ENCODE assay signal across 30 cellular contexts in the genomic region with DNA sequence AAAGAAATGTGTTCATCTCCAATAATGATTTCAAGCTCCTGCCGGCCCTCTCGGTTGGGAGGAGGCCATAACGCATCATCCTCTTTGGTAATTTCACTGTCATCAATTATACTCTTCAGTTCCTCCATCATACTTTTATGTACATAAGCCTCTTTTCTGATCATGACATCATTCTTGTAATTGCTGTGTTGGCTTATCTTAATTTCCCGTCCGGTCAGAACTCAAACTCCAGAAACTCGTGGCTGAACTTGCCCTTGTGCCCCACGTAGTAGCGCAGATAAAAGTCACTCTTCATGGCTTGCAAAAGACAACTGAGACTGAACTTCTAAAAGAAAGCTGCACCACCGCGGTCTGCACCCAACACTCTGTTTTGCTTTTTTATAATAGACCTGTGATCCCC. TPM values are rescaled to one million over a fixed set of nuclear protein-coding genes. Genes with fewer than 3 reads are reported as not detected.
DNase-seq lines count a peak whose midpoint lies in the region; ATAC-seq, FAIRE-seq and TF ChIP-seq lines count a peak whose summit lies in the region.
"Had no signal": no experiment of that assay in that cellular context is flagged by ENCODE, and none has a peak within 500 bp of the region (broad histone marks: within the 10 kb centered on the region; RNA-seq: fewer than 3 reads in every experiment).

No MANE protein-coding gene starts in this region.

- ATAC-seq in activated naive CD8-positive, alpha-beta T cell treated with anti-CD3 and anti-CD28 coated beads, Interleukin-2, amount 50 U/mL, for 24 hours, result no peak
- ATAC-seq in HepG2 (no peak), GM21447 (IDR thresholded peaks at IDR 0.05; ENCODE audit: unreplicated experiment) (no peak)
- no peak for ATAC-seq in naive thymus-derived CD8-positive, alpha-beta T cell
- ATAC-seq: GM12878, Panc1 had no signal

- H3K4me1 ChIP-seq in HepG2 (ENCODE audit: insufficient read depth, low read length) (peaks cover 9% of the 10 kb centered on the region), GM23248 (ENCODE audit: insufficient read depth) (no peaks in the 10 kb centered on the region)
- H3K4me1 ChIP-seq: BLaER1 treated with 17β-estradiol and CSF1 and Interleukin-3, amounts not matched to agents 10 nM and 100 nM had no signal

- H3K27me3 ChIP-seq in HepG2 (ENCODE audit: control insufficient read depth in 1 of 2, insufficient read depth in 2 of 2, low read length in 2 of 2) (no peaks in the 10 kb centered on the region), GM23248 (replicated peaks; ENCODE audit: insufficient read depth) (no peaks in the 10 kb centered on the region)
- H3K27me3 ChIP-seq: BLaER1 treated with 17β-estradiol and CSF1 and Interleukin-3, amounts not matched to agents 10 nM and 100 nM; MG63 had no signal

- intact Hi-C loops in HepG2 (cut with micrococcal nuclease; ENCODE audit: unreplicated experiment), result no loop called here

- peaks cover 9% of the 10 kb centered on the region for H3K4me1 Mint-ChIP-seq in activated naive CD8-positive, alpha-beta T cell (ENCODE audit: low read depth)
- H3K4me1 Mint-ChIP-seq in activated naive CD8-positive, alpha-beta T cell treated with anti-CD3 and anti-CD28 coated beads, Interleukin-2, amount 50 U/mL, for 24 hours, result peaks cover 3% of the 10 kb centered on the region
- H3K4me1 Mint-ChIP-seq in naive thymus-derived CD8-positive, alpha-beta T cell, result peaks cover 0 to 6% (median 3%) of the 10 kb centered on the region in 4 donors

- WGBS in HepG2 (ENCODE audit: low lambda C conversion rate), result 92% methylated on average over 10 of the region's 10 CpGs
- WGBS in GM23248 (ENCODE audit: low coverage in 1 of 2, low lambda C conversion rate in 2 of 2, missing lambda C conversion rate in 2 of 2), 2 experiments, result 83 to 87% methylated on average over 10 of the region's 10 CpGs

- TF ChIP-seq RAD21 in HepG2 (CRISPR knock-in tag; IDR thresholded peaks at IDR 0.05), result no peak

- H2AFZ ChIP-seq in HepG2 (ENCODE audit: low read length) (no peak overlapping the region), GM23248 (no peak overlapping the region)

- no peaks in the 10 kb centered on the region for H3K9me2 ChIP-seq in GM23248 (ENCODE audit: insufficient read depth)

- TF ChIP-seq EP300 in HepG2 (IDR thresholded peaks at IDR 0.05; ENCODE audit: low read depth in 2 of 2, low read length in 2 of 2) (no peak), HepG2 (CRISPR knock-in tag; IDR thresholded peaks at IDR 0.05; ENCODE audit: borderline replicate concordance) (no peak)

- H3K4me3 ChIP-seq in HepG2 (replicated peaks in 1 of 3; ENCODE audit: insufficient read depth in 1 of 3, low read depth in 2 of 3, low read length in 3 of 3) (no peak overlapping the region), GM23248 (no peak overlapping the region)
- H3K4me3 ChIP-seq: BLaER1 treated with 17β-estradiol and CSF1 and Interleukin-3, amounts not matched to agents 10 nM and 100 nM; GM12878; MG63 had no signal

- H3K27ac ChIP-seq in HepG2 (ENCODE audit: extremely low read length, insufficient read depth, low read length) (no peak overlapping the region), GM23248 (no peak overlapping the region)
- H3K27ac ChIP-seq: BLaER1 treated with 17β-estradiol and CSF1 and Interleukin-3, amounts not matched to agents 10 nM and 100 nM; RWPE1 had no signal

- no peak overlapping the region for H3K9ac ChIP-seq in HepG2 (ENCODE audit: insufficient read depth, low read depth, low read length)
- no peak overlapping the region for H3K9ac ChIP-seq in GM23248
- H3K9ac ChIP-seq: BLaER1 treated with 17β-estradiol and CSF1 and Interleukin-3, amounts not matched to agents 10 nM and 100 nM had no signal

- H3K9me3 ChIP-seq in HepG2 (ENCODE audit: low read length) (no peaks in the 10 kb centered on the region), GM23248 (ENCODE audit: low read depth) (no peaks in the 10 kb centered on the region)
- H3K9me3 ChIP-seq: BLaER1 treated with 17β-estradiol and CSF1 and Interleukin-3, amounts not matched to agents 10 nM and 100 nM; MG63 had no signal

- peak overlapping the region; percentile 79 for H3K27ac Mint-ChIP-seq in activated naive CD8-positive, alpha-beta T cell
- H3K27ac Mint-ChIP-seq in activated naive CD8-positive, alpha-beta T cell treated with anti-CD3 and anti-CD28 coated beads, Interleukin-2, amount 50 U/mL, for 24 hours, result no peak overlapping the region
- H3K27ac Mint-ChIP-seq in naive thymus-derived CD8-positive, alpha-beta T cell, result peak overlapping the region in 7 of 10 donors; percentile 49 to 83 (median 55)

- H3K79me2 ChIP-seq in HepG2 (ENCODE audit: insufficient read depth, low read length) (no peaks in the 10 kb centered on the region), GM23248 (ENCODE audit: insufficient read depth) (no peaks in the 10 kb centered on the region)

- no TSS peak for BruUV-seq in HepG2 (replicated peaks; lab: Mats Ljungman, UMichigan)

- FAIRE-seq in HepG2 (lab: Jason Lieb, UNC), result no peak
- FAIRE-seq: GM12878, H54 had no signal

- peaks cover 2 to 12% of the 10 kb centered on the region in 2 experiments; a peak in 1 of 5 replicates for H3K36me3 ChIP-seq in HepG2 (replicated peaks in 1 of 2; ENCODE audit: control insufficient read depth in 1 of 2, insufficient read depth in 2 of 2, low read length in 2 of 2)
- peaks cover 22% of the 10 kb centered on the region for H3K36me3 ChIP-seq in GM23248 (ENCODE audit: low read depth)

- no peak overlapping the region for H3K4me2 ChIP-seq in HepG2 (ENCODE audit: low read depth, low read length)
- H3K4me2 ChIP-seq in GM23248 (ENCODE audit: unreplicated experiment), result no peak overlapping the region
- H3K4me2 ChIP-seq: BLaER1 treated with 17β-estradiol and CSF1 and Interleukin-3, amounts not matched to agents 10 nM and 100 nM had no signal

- CTCF ChIA-PET in HepG2 (lab: Yijun Ruan, JAX; ENCODE audit: low intra/inter-chr PET ratio, low total read pairs), result no interaction called here

- H3K36me3 Mint-ChIP-seq in activated naive CD8-positive, alpha-beta T cell, result peaks cover 14% of the 10 kb centered on the region
- H3K36me3 Mint-ChIP-seq in activated naive CD8-positive, alpha-beta T cell treated with anti-CD3 and anti-CD28 coated beads, Interleukin-2, amount 50 U/mL, for 24 hours (ENCODE audit: low read depth), result peaks cover 11% of the 10 kb centered on the region
- H3K36me3 Mint-ChIP-seq in naive thymus-derived CD8-positive, alpha-beta T cell, result peaks cover 8 to 48% (median 11%) of the 10 kb centered on the region in 3 donors

- DNase-seq in activated naive CD8-positive, alpha-beta T cell treated with anti-CD3 and anti-CD28 coated beads, Interleukin-2, amount 50 U/mL, for 24 hours, result no peak
- DNase-seq in OCI-M1 (lab: John Stamatoyannopoulos, UW) (peak; percentile 28), HepG2 (ENCODE audit: low spot score) (no peak), GM23248 (no peak), HuH-7.5 (ENCODE audit: low spot score) (no peak)
- DNase-seq in naive thymus-derived CD8-positive, alpha-beta T cell, result no peak
- DNase-seq: AML-193; CD8-positive, alpha-beta memory T cell; DMS 273 treated with DMSO at 0.1 percent for 48 hours; DMS79; EL; GDM1; KG1; MG63; NCI-H1105 treated with DMSO at 0.1 percent for 48 hours; NCI-H146; NCI-H1930; NCI-H2107; NCI-H446; NCI-H524 treated with DMSO at 0.1 percent for 48 hours; NCI-H82; NK-92 treated with Interleukin-12 subunit alpha and Interleukin-12 subunit beta, amount 100 ng/mL, for 24 hours; SHP77 treated with DMSO at 0.1 percent for 48 hours had no signal

- in situ Hi-C loops in HepG2 (cut with HindIII; ENCODE audit: extremely low pct_ligation_motif_present, low pct_unique_long_range_greater_than_20kb), result no loop called here
- in situ Hi-C loops in GM23248 (cut with MboI), result no loop called here

- no peak overlapping the region for H3K4me3 Mint-ChIP-seq in activated naive CD8-positive, alpha-beta T cell
- no peak overlapping the region for H3K4me3 Mint-ChIP-seq in activated naive CD8-positive, alpha-beta T cell treated with anti-CD3 and anti-CD28 coated beads, Interleukin-2, amount 50 U/mL, for 24 hours
- H3K4me3 Mint-ChIP-seq in naive thymus-derived CD8-positive, alpha-beta T cell, result no peak overlapping the region
- H3K4me3 Mint-ChIP-seq: CD8-positive, alpha-beta memory T cell had no signal

- no peaks in the 10 kb centered on the region for H4K20me1 ChIP-seq in HepG2 (ENCODE audit: insufficient read depth, low read length)
- no peaks in the 10 kb centered on the region for H4K20me1 ChIP-seq in GM23248 (ENCODE audit: insufficient read depth)

- TF ChIP-seq CTCF in HepG2 (CRISPR knock-in tag; IDR thresholded peaks at IDR 0.05), result no peak

- peaks cover 9% of the 10 kb centered on the region; the same call in 1 of the 2 replicates for H3F3A ChIP-seq in GM23248 (ENCODE audit: insufficient read depth)

- POLR2A ChIA-PET in HepG2 (lab: Yijun Ruan, JAX), result no interaction called here
- POLR2A ChIA-PET in naive thymus-derived CD8-positive, alpha-beta T cell (lab: Charles Lee), result no interaction called here

- TF ChIP-seq POLR2A in HepG2 (IDR thresholded peaks at IDR 0.05; ENCODE audit: insufficient read depth in 1 of 2, low read depth in 2 of 2, low read length in 2 of 2), result no peak

- H3K9me3 Mint-ChIP-seq in activated naive CD8-positive, alpha-beta T cell (ENCODE audit: low read depth), result no peaks in the 10 kb centered on the region
- no peaks in the 10 kb centered on the region for H3K9me3 Mint-ChIP-seq in activated naive CD8-positive, alpha-beta T cell treated with anti-CD3 and anti-CD28 coated beads, Interleukin-2, amount 50 U/mL, for 24 hours
- no peaks in the 10 kb centered on the region for H3K9me3 Mint-ChIP-seq in naive thymus-derived CD8-positive, alpha-beta T cell
- H3K9me3 Mint-ChIP-seq: CD8-positive, alpha-beta memory T cell had no signal

- no peaks in the 10 kb centered on the region for H3K27me3 Mint-ChIP-seq in activated naive CD8-positive, alpha-beta T cell
- no peaks in the 10 kb centered on the region for H3K27me3 Mint-ChIP-seq in activated naive CD8-positive, alpha-beta T cell treated with anti-CD3 and anti-CD28 coated beads, Interleukin-2, amount 50 U/mL, for 24 hours
- H3K27me3 Mint-ChIP-seq in naive thymus-derived CD8-positive, alpha-beta T cell, result no peaks in the 10 kb centered on the region
- H3K27me3 Mint-ChIP-seq: CD8-positive, alpha-beta memory T cell had no signal

RNA-seq across cellular contexts. Expression of gene TMEM220, which starts 13.6 kb away (rescaled TPM):
- total RNA-seq in HepG2 (2016; rRNA removed; fragmentation: Illumina TruSeq; extraction: Trizol), result 0.73 and 2.2 TPM in 2 replicates
- total RNA-seq in HepG2 (2016; cell fraction: cytosol; rRNA removed; fragmentation: Illumina TruSeq; extraction: Trizol; ENCODE audit: low read depth), result 1.3 and 1.8 TPM in 2 replicates
- total RNA-seq in HepG2 (2016; cell fraction: insoluble cytoplasmic fraction; rRNA removed; fragmentation: Illumina TruSeq; extraction: Trizol), result 1.7 and 2.0 TPM in 2 replicates
- 1.8 and 2.3 TPM in 2 replicates for total RNA-seq in HepG2 (2016; cell fraction: membrane; rRNA removed; fragmentation: Illumina TruSeq; extraction: Trizol)
- 1.0 and 1.6 TPM in 2 replicates for total RNA-seq in HepG2 (2016; cell fraction: nucleus; rRNA removed; fragmentation: Illumina TruSeq; extraction: Trizol)
- polyA plus RNA-seq in HepG2 (2011; rRNA removed) (1.3 and 1.8 TPM in 2 replicates), GM23248 (2016; fragmentation: Nextera tagmentation; extraction: Ambion mirVana) (8.0 and 9.5 TPM in 2 replicates)
- polyA plus RNA-seq in HepG2 (2011; cell fraction: cytosol; rRNA removed), result 0.56 and 1.4 TPM in 2 replicates
- 0.87 and 1.0 TPM in 2 replicates for polyA plus RNA-seq in HepG2 (2011; cell fraction: nucleus; rRNA removed)
- 1.2 and 3.6 TPM in 2 replicates for polyA plus RNA-seq in HepG2 (2012)
- 2.8 and 3.3 TPM in 2 replicates for polyA plus RNA-seq in HepG2 (2016; cell fraction: cytosol; fragmentation: Illumina TruSeq; extraction: Trizol; ENCODE audit: low read depth)
- 1.4 and 2.6 TPM in 2 replicates for polyA plus RNA-seq in HepG2 (2016; cell fraction: insoluble cytoplasmic fraction; fragmentation: Illumina TruSeq; extraction: Trizol; ENCODE audit: low read depth)
- 1.4 and 1.9 TPM in 2 replicates for polyA plus RNA-seq in HepG2 (2016; cell fraction: membrane; fragmentation: Illumina TruSeq; extraction: Trizol; ENCODE audit: low read depth)
- 2.5 and 5.7 TPM in 2 replicates for polyA plus RNA-seq in HepG2 (2016; cell fraction: nucleus; fragmentation: Illumina TruSeq; extraction: Trizol; ENCODE audit: insufficient read depth, low read depth)
- 0.50 TPM in 1 of 2 replicates, not detected in the other for polyA minus RNA-seq in HepG2 (2011; rRNA and poly(A)+ RNA removed; ENCODE audit: low replicate concordance)
- 0.26 and 1.3 TPM in 2 replicates for polyA minus RNA-seq in HepG2 (2011; cell fraction: cytosol; rRNA and poly(A)+ RNA removed)
- polyA minus RNA-seq in HepG2 (2011; cell fraction: nucleus; rRNA and poly(A)+ RNA removed), result 0.64 and 1.4 TPM in 2 replicates
- 10 to 100 TPM in 1 of 2 experiments, 1 to 10 TPM in 1; 8.9 to 13.8 TPM for total RNA-seq in naive thymus-derived CD8-positive, alpha-beta T cell
- 10 to 100 TPM in 2 of 3 donors, 1 to 10 TPM in 1; 8.8 to 19.0 (median 11.5) TPM for polyA plus RNA-seq in naive thymus-derived CD8-positive, alpha-beta T cell
- 0.54 and 5.6 TPM in 2 replicates for total RNA-seq in GM23248 (2014; rRNA removed; shearing (Covaris generic))

RNA-seq across cellular contexts. Expression of gene ADPRM, which starts 18.8 kb away (rescaled TPM):
- 5.6 and 5.9 TPM in 2 replicates for total RNA-seq in HepG2 (2016; rRNA removed; fragmentation: Illumina TruSeq; extraction: Trizol)
- 2.8 and 3.3 TPM in 2 replicates for total RNA-seq in HepG2 (2016; cell fraction: cytosol; rRNA removed; fragmentation: Illumina TruSeq; extraction: Trizol; ENCODE audit: low read depth)
- 4.9 and 6.3 TPM in 2 replicates for total RNA-seq in HepG2 (2016; cell fraction: insoluble cytoplasmic fraction; rRNA removed; fragmentation: Illumina TruSeq; extraction: Trizol)
- 6.2 and 6.3 TPM in 2 replicates for total RNA-seq in HepG2 (2016; cell fraction: membrane; rRNA removed; fragmentation: Illumina TruSeq; extraction: Trizol)
- 3.9 and 4.2 TPM in 2 replicates for total RNA-seq in HepG2 (2016; cell fraction: nucleus; rRNA removed; fragmentation: Illumina TruSeq; extraction: Trizol)
- polyA plus RNA-seq in HepG2 (2011; rRNA removed) (7.9 and 10.8 TPM in 2 replicates), GM23248 (2016; fragmentation: Nextera tagmentation; extraction: Ambion mirVana) (14.3 and 15.4 TPM in 2 replicates)
- 5.5 and 8.7 TPM in 2 replicates for polyA plus RNA-seq in HepG2 (2011; cell fraction: cytosol; rRNA removed)
- 2.3 and 3.2 TPM in 2 replicates for polyA plus RNA-seq in HepG2 (2011; cell fraction: nucleus; rRNA removed)
- 10.1 and 12.1 TPM in 2 replicates for polyA plus RNA-seq in HepG2 (2012)
- 2.8 and 3.1 TPM in 2 replicates for polyA plus RNA-seq in HepG2 (2016; cell fraction: cytosol; fragmentation: Illumina TruSeq; extraction: Trizol; ENCODE audit: low read depth)
- polyA plus RNA-seq in HepG2 (2016; cell fraction: insoluble cytoplasmic fraction; fragmentation: Illumina TruSeq; extraction: Trizol; ENCODE audit: low read depth), result 6.1 and 6.3 TPM in 2 replicates
- 5.4 and 5.6 TPM in 2 replicates for polyA plus RNA-seq in HepG2 (2016; cell fraction: membrane; fragmentation: Illumina TruSeq; extraction: Trizol; ENCODE audit: low read depth)
- polyA plus RNA-seq in HepG2 (2016; cell fraction: nucleus; fragmentation: Illumina TruSeq; extraction: Trizol; ENCODE audit: insufficient read depth, low read depth), result 3.6 and 4.3 TPM in 2 replicates
- polyA minus RNA-seq in HepG2 (2011; rRNA and poly(A)+ RNA removed; ENCODE audit: low replicate concordance), result 5.1 and 6.9 TPM in 2 replicates
- 3.3 and 4.0 TPM in 2 replicates for polyA minus RNA-seq in HepG2 (2011; cell fraction: cytosol; rRNA and poly(A)+ RNA removed)
- 9.0 and 14.3 TPM in 2 replicates for polyA minus RNA-seq in HepG2 (2011; cell fraction: nucleus; rRNA and poly(A)+ RNA removed)
- 10 to 100 TPM; 76.7 to 80.2 TPM for total RNA-seq in naive thymus-derived CD8-positive, alpha-beta T cell
- 10 to 100 TPM; 69.4 to 91.5 (median 74.2) TPM for polyA plus RNA-seq in naive thymus-derived CD8-positive, alpha-beta T cell
- total RNA-seq in GM23248 (2014; rRNA removed; shearing (Covaris generic)), result 8.6 and 16.1 TPM in 2 replicates

RNA-seq across cellular contexts. Expression of gene SCO1, which starts 18.9 kb away (rescaled TPM):
- 50.3 and 69.5 TPM in 2 replicates for total RNA-seq in HepG2 (2016; rRNA removed; fragmentation: Illumina TruSeq; extraction: Trizol)
- total RNA-seq in HepG2 (2016; cell fraction: cytosol; rRNA removed; fragmentation: Illumina TruSeq; extraction: Trizol; ENCODE audit: low read depth), result 3.1 and 4.2 TPM in 2 replicates
- 51.9 and 71.9 TPM in 2 replicates for total RNA-seq in HepG2 (2016; cell fraction: insoluble cytoplasmic fraction; rRNA removed; fragmentation: Illumina TruSeq; extraction: Trizol)
- total RNA-seq in HepG2 (2016; cell fraction: membrane; rRNA removed; fragmentation: Illumina TruSeq; extraction: Trizol), result 10.6 and 11.3 TPM in 2 replicates
- 32.1 and 34.3 TPM in 2 replicates for total RNA-seq in HepG2 (2016; cell fraction: nucleus; rRNA removed; fragmentation: Illumina TruSeq; extraction: Trizol)
- polyA plus RNA-seq in HepG2 (2011; rRNA removed), result 11.0 and 11.4 TPM in 2 replicates
- 8.5 and 10.4 TPM in 2 replicates for polyA plus RNA-seq in HepG2 (2011; cell fraction: cytosol; rRNA removed)
- polyA plus RNA-seq in HepG2 (2011; cell fraction: nucleus; rRNA removed), result 9.3 and 11.8 TPM in 2 replicates
- 12.4 and 14.8 TPM in 2 replicates for polyA plus RNA-seq in HepG2 (2012)
- polyA plus RNA-seq in HepG2 (2016; cell fraction: cytosol; fragmentation: Illumina TruSeq; extraction: Trizol; ENCODE audit: low read depth), result 4.1 and 4.2 TPM in 2 replicates
- 56.4 and 64.1 TPM in 2 replicates for polyA plus RNA-seq in HepG2 (2016; cell fraction: insoluble cytoplasmic fraction; fragmentation: Illumina TruSeq; extraction: Trizol; ENCODE audit: low read depth)
- 7.3 TPM in 2 replicates for polyA plus RNA-seq in HepG2 (2016; cell fraction: membrane; fragmentation: Illumina TruSeq; extraction: Trizol; ENCODE audit: low read depth)
- 35.9 and 42.3 TPM in 2 replicates for polyA plus RNA-seq in HepG2 (2016; cell fraction: nucleus; fragmentation: Illumina TruSeq; extraction: Trizol; ENCODE audit: insufficient read depth, low read depth)
- 15.5 and 28.5 TPM in 2 replicates for polyA minus RNA-seq in HepG2 (2011; rRNA and poly(A)+ RNA removed; ENCODE audit: low replicate concordance)
- polyA minus RNA-seq in HepG2 (2011; cell fraction: cytosol; rRNA and poly(A)+ RNA removed), result 7.4 and 12.4 TPM in 2 replicates
- 28.8 and 30.6 TPM in 2 replicates for polyA minus RNA-seq in HepG2 (2011; cell fraction: nucleus; rRNA and poly(A)+ RNA removed)
- total RNA-seq in naive thymus-derived CD8-positive, alpha-beta T cell, result 10 to 100 TPM; 31.7 to 38.7 TPM
- 10 to 100 TPM; 15.7 to 17.5 (median 15.9) TPM for polyA plus RNA-seq in naive thymus-derived CD8-positive, alpha-beta T cell
- total RNA-seq in GM23248 (2014; rRNA removed; shearing (Covaris generic)), result 25.6 and 51.1 TPM in 2 replicates
- polyA plus RNA-seq in GM23248 (2016; fragmentation: Nextera tagmentation; extraction: Ambion mirVana), result 40.4 and 40.5 TPM in 2 replicates

RNA-seq across cellular contexts. Expression of gene MYH3, which starts 59.1 kb away (rescaled TPM):
- 1.6 and 4.5 TPM in 2 replicates for total RNA-seq in HepG2 (2016; rRNA removed; fragmentation: Illumina TruSeq; extraction: Trizol)
- 0.97 and 2.0 TPM in 2 replicates for total RNA-seq in HepG2 (2016; cell fraction: cytosol; rRNA removed; fragmentation: Illumina TruSeq; extraction: Trizol; ENCODE audit: low read depth)
- total RNA-seq in HepG2 (2016; cell fraction: insoluble cytoplasmic fraction; rRNA removed; fragmentation: Illumina TruSeq; extraction: Trizol), result 2.4 and 4.8 TPM in 2 replicates
- 0.59 and 2.3 TPM in 2 replicates for total RNA-seq in HepG2 (2016; cell fraction: membrane; rRNA removed; fragmentation: Illumina TruSeq; extraction: Trizol)
- total RNA-seq in HepG2 (2016; cell fraction: nucleus; rRNA removed; fragmentation: Illumina TruSeq; extraction: Trizol), result 6.7 and 8.5 TPM in 2 replicates
- polyA plus RNA-seq in HepG2 (2011; rRNA removed) (2.5 and 4.3 TPM in 2 replicates), GM23248 (2016; fragmentation: Nextera tagmentation; extraction: Ambion mirVana) (0.26 TPM in 1 of 2 replicates, not detected in the other)
- polyA plus RNA-seq in HepG2 (2011; cell fraction: cytosol; rRNA removed), result 0.53 and 0.67 TPM in 2 replicates
- polyA plus RNA-seq in HepG2 (2011; cell fraction: nucleus; rRNA removed), result 11.9 and 14.9 TPM in 2 replicates
- 5.1 and 5.5 TPM in 2 replicates for polyA plus RNA-seq in HepG2 (2012)
- polyA plus RNA-seq in HepG2 (2016; cell fraction: cytosol; fragmentation: Illumina TruSeq; extraction: Trizol; ENCODE audit: low read depth), result 0.67 and 0.83 TPM in 2 replicates
- polyA plus RNA-seq in HepG2 (2016; cell fraction: insoluble cytoplasmic fraction; fragmentation: Illumina TruSeq; extraction: Trizol; ENCODE audit: low read depth), result 1.8 and 2.2 TPM in 2 replicates
- 0.50 and 0.54 TPM in 2 replicates for polyA plus RNA-seq in HepG2 (2016; cell fraction: membrane; fragmentation: Illumina TruSeq; extraction: Trizol; ENCODE audit: low read depth)
- 23.0 and 26.3 TPM in 2 replicates for polyA plus RNA-seq in HepG2 (2016; cell fraction: nucleus; fragmentation: Illumina TruSeq; extraction: Trizol; ENCODE audit: insufficient read depth, low read depth)
- 1.3 and 1.7 TPM in 2 replicates for polyA minus RNA-seq in HepG2 (2011; rRNA and poly(A)+ RNA removed; ENCODE audit: low replicate concordance)
- polyA minus RNA-seq in HepG2 (2011; cell fraction: cytosol; rRNA and poly(A)+ RNA removed), result 0.70 TPM in 1 of 2 replicates, not detected in the other
- polyA minus RNA-seq in HepG2 (2011; cell fraction: nucleus; rRNA and poly(A)+ RNA removed), result 5.0 and 5.2 TPM in 2 replicates
- 10 to 100 TPM; 15.4 to 16.0 TPM for total RNA-seq in naive thymus-derived CD8-positive, alpha-beta T cell
- 1 to 10 TPM in 1 of 3 donors, under 1 TPM in 2; 0.39 to 1.1 (median 0.60) TPM for polyA plus RNA-seq in naive thymus-derived CD8-positive, alpha-beta T cell
- 1.1 and 3.1 TPM in 2 replicates for total RNA-seq in GM23248 (2014; rRNA removed; shearing (Covaris generic))
- polyA plus RNA-seq: CD8-positive, alpha-beta memory T cell had no signal
